ENCODE assay signal across 20 cellular contexts in genomic region chr17:39767147-39767546, GRCh38. TPM values are rescaled to one million over a fixed set of nuclear protein-coding genes. Genes with fewer than 3 reads are reported as not detected.
DNase-seq lines count a peak whose midpoint lies in the region; ATAC-seq and TF ChIP-seq lines count a peak whose summit lies in the region.
"Had no signal": no experiment of that assay in that cellular context is flagged by ENCODE, and none has a peak within 500 bp of the region (broad histone marks: within the 10 kb centered on the region; RNA-seq: fewer than 3 reads in every experiment).

No MANE protein-coding gene starts in this region.

- ATAC-seq in activated T-helper 17 cell treated with anti-CD3 and anti-CD28 coated beads, Interleukin-2, amount 50 U/mL, for 72 hours (replicated peaks), result peak; percentile 16
- no peak for ATAC-seq in HG02938 (IDR thresholded peaks at IDR 0.05; ENCODE audit: unreplicated experiment)
- ATAC-seq: A549, left lung had no signal

- H3K4me3 Mint-ChIP-seq in activated CD4-positive, alpha-beta T cell treated with anti-CD3 and anti-CD28 coated beads, Interleukin-2, amount 10 ng/mL, durations not matched to agents 24 days and 14 days, result no peak overlapping the region
- peak overlapping the region; percentile 95 for H3K4me3 Mint-ChIP-seq in activated T-helper 17 cell treated with anti-CD3 and anti-CD28 coated beads, Interleukin-2, amount 50 U/mL, for 72 hours

- H3K9me3 Mint-ChIP-seq in activated CD4-positive, alpha-beta T cell treated with anti-CD3 and anti-CD28 coated beads, Interleukin-2, amount 10 ng/mL, durations not matched to agents 24 days and 14 days, result peaks cover 5% of the 10 kb centered on the region
- H3K9me3 Mint-ChIP-seq in activated T-helper 17 cell treated with anti-CD3 and anti-CD28 coated beads, Interleukin-2, amount 50 U/mL, for 72 hours, result no peaks in the 10 kb centered on the region

- peak overlapping the region; percentile 53 for H3K27ac Mint-ChIP-seq in activated CD4-positive, alpha-beta T cell treated with anti-CD3 and anti-CD28 coated beads, Interleukin-2, amount 10 ng/mL, durations not matched to agents 24 days and 14 days
- H3K27ac Mint-ChIP-seq in activated T-helper 17 cell treated with anti-CD3 and anti-CD28 coated beads, Interleukin-2, amount 50 U/mL, for 72 hours, result peak overlapping the region; percentile 95

- H3K4me1 ChIP-seq in HEK293 (ENCODE audit: control insufficient read depth, insufficient read depth, low read length), result peaks cover 21% of the 10 kb centered on the region
- H3K4me1 ChIP-seq: A549, Caco-2, left lung, prostate gland, testis had no signal

- intact Hi-C loops in activated CD4-positive, alpha-beta T cell treated with anti-CD3 and anti-CD28 coated beads, Interleukin-2, amount 10 ng/mL, durations not matched to agents 24 days and 14 days (cut with micrococcal nuclease), result no loop called here

- no peak for DNase-seq in activated CD4-positive, alpha-beta T cell treated with anti-CD3 and anti-CD28 coated beads, Interleukin-2, amount 10 ng/mL, durations not matched to agents 24 days and 14 days
- DNase-seq in activated CD4-positive, alpha-beta T cell treated with anti-CD3 and anti-CD28 coated beads for 48 hours, result no peak
- peak; percentile 57 for DNase-seq in stimulated activated CD8-positive, alpha-beta memory T cell treated with anti-CD3 and anti-CD28 coated beads, Interleukin-4, amount 100 ng/mL, for 48 hours
- no peak for DNase-seq in NCI-H1048 (lab: John Stamatoyannopoulos, UW)
- DNase-seq in COLO829 (ENCODE audit: low spot score), result no peak
- DNase-seq: activated CD4-positive, CD25-positive, alpha-beta regulatory T cell treated with anti-CD3 and anti-CD28 coated beads, Interleukin-2, amount 50 U/mL, for 72 hours; activated gamma-delta T cell treated with Interleukin-2 at 50 U/mL for 16 hours; Caco-2; hypothalamus; left lung; NCI-H748 treated with DMSO at 0.1 percent for 48 hours; stimulated activated CD4-positive, alpha-beta T cell treated with anti-CD3 and anti-CD28 coated beads, Interleukin-15, amount 100 ng/mL, for 24 hours; testis had no signal

- no peaks in the 10 kb centered on the region; a peak in 1 of 3 replicates for H3K36me3 ChIP-seq in HEK293 (ENCODE audit: control insufficient read depth in 2 of 2, insufficient read depth in 1 of 2, low read length in 2 of 2)
- H3K36me3 ChIP-seq: left lung, prostate gland had no signal

- H3K4me3 ChIP-seq in HEK293 (ENCODE audit: low read depth, low read length), result no peak overlapping the region
- H3K4me3 ChIP-seq: A549, left lung, prostate gland, testis had no signal

- H3K4me1 Mint-ChIP-seq in activated CD4-positive, alpha-beta T cell treated with anti-CD3 and anti-CD28 coated beads, Interleukin-2, amount 10 ng/mL, durations not matched to agents 24 days and 14 days, result peaks cover 56% of the 10 kb centered on the region
- peaks cover 68% of the 10 kb centered on the region for H3K4me1 Mint-ChIP-seq in activated T-helper 17 cell treated with anti-CD3 and anti-CD28 coated beads, Interleukin-2, amount 50 U/mL, for 72 hours

- no peak for TF ChIP-seq CTCF in HEK293 (tag by site-specific recombination; IDR thresholded peaks at IDR 0.05)

- no peaks in the 10 kb centered on the region for H3K27me3 Mint-ChIP-seq in activated CD4-positive, alpha-beta T cell treated with anti-CD3 and anti-CD28 coated beads, Interleukin-2, amount 10 ng/mL, durations not matched to agents 24 days and 14 days
- no peaks in the 10 kb centered on the region for H3K27me3 Mint-ChIP-seq in activated T-helper 17 cell treated with anti-CD3 and anti-CD28 coated beads, Interleukin-2, amount 50 U/mL, for 72 hours

- POLR2A ChIA-PET in HEK293 (lab: Yijun Ruan, JAX), result no interaction called here

- no peaks in the 10 kb centered on the region for H3K9me3 ChIP-seq in HEK293 (ENCODE audit: control insufficient read depth, insufficient read depth, low read depth, low read length)
- H3K9me3 ChIP-seq: Caco-2, left lung, prostate gland, testis had no signal

- peaks cover 54% of the 10 kb centered on the region for H3K36me3 Mint-ChIP-seq in activated CD4-positive, alpha-beta T cell treated with anti-CD3 and anti-CD28 coated beads, Interleukin-2, amount 10 ng/mL, durations not matched to agents 24 days and 14 days (ENCODE audit: low read depth)
- peaks cover 100% of the 10 kb centered on the region for H3K36me3 Mint-ChIP-seq in activated T-helper 17 cell treated with anti-CD3 and anti-CD28 coated beads, Interleukin-2, amount 50 U/mL, for 72 hours (ENCODE audit: low read depth)

- CTCF ChIA-PET in HEK293 (lab: Yijun Ruan, JAX), result no interaction called here

- no peak overlapping the region for H3K27ac ChIP-seq in HEK293 (ENCODE audit: extremely low read depth, low read depth, low read length)
- H3K27ac ChIP-seq: A549, left lung, prostate gland, testis had no signal

TF ChIP-seq in HEK293, 187 proteins besides CTCF, POLR2A, EP300 and RAD21:
- TF ChIP-seq MYNN (tag by site-specific recombination; IDR thresholded peaks at IDR 0.05; ENCODE audit: borderline replicate concordance) (no peak), ZNF704 (tag by site-specific recombination; IDR thresholded peaks at IDR 0.05) (no peak), EGR2 (tag by site-specific recombination; IDR thresholded peaks at IDR 0.05; ENCODE audit: low read depth) (peak; percentile 59), ZFHX2 (tag by site-specific recombination; conservative IDR thresholded peaks at IDR 0.05) (peak; percentile 69)

RNA-seq across cellular contexts. Expression of gene GRB7, which starts 29.4 kb away (rescaled TPM):
- 0.30 TPM in 1 of 2 replicates, not detected in the other for total RNA-seq in activated CD4-positive, alpha-beta T cell treated with anti-CD3 and anti-CD28 coated beads, Interleukin-2, amount 10 ng/mL, durations not matched to agents 24 days and 14 days
- under 1 TPM in 1 of 2 donors, not detected in 1; 0.40 TPM for total RNA-seq in activated T-helper 17 cell treated with anti-CD3 and anti-CD28 coated beads, Interleukin-2, amount 50 U/mL, for 72 hours
- total RNA-seq: myocyte, RPMI7951 had no signal

RNA-seq across cellular contexts. Expression of gene MIEN1, which starts 36.8 kb away (rescaled TPM):
- 29.8 and 33.4 TPM in 2 replicates for total RNA-seq in activated CD4-positive, alpha-beta T cell treated with anti-CD3 and anti-CD28 coated beads, Interleukin-2, amount 10 ng/mL, durations not matched to agents 24 days and 14 days
- total RNA-seq in activated T-helper 17 cell treated with anti-CD3 and anti-CD28 coated beads, Interleukin-2, amount 50 U/mL, for 72 hours, result 10 to 100 TPM; 24.6 to 45.2 TPM
